ENCODE assay signal across 15 cellular contexts in genomic region chr2:36287363-36288275, GRCh38.
DNase-seq lines count a peak whose midpoint lies in the region; ATAC-seq, FAIRE-seq and TF ChIP-seq lines count a peak whose summit lies in the region.
"Had no signal": no experiment of that assay in that cellular context is flagged by ENCODE, and none has a peak within 500 bp of the region (broad histone marks: within the 10 kb centered on the region; RNA-seq: fewer than 3 reads in every experiment).

No MANE protein-coding gene starts in this region.

- TF ChIP-seq POLR2A in GM12891 (IDR thresholded peaks at IDR 0.05; ENCODE audit: low read depth, low read length): no peak

- DNase-seq in GM12891 (ENCODE audit: insufficient read length, low spot score) (no peak), non-pigmented ciliary epithelial cell (ENCODE audit: low read depth) (peak; percentile 59), neuronal stem cell (ENCODE audit: low spot score) (no peak), AML-193 (lab: John Stamatoyannopoulos, UW) (no peak)
- DNase-seq in activated naive CD4-positive, alpha-beta T cell treated with anti-CD3 and anti-CD28 coated beads, Interleukin-2, amount 50 U/mL, for 72 hours (ENCODE audit: low spot score in 2 of 2): peak in 1 of 2 donors; percentile 12
- DNase-seq: DMS79; erythroblast; naive thymus-derived CD4-positive, alpha-beta T cell; spleen; testis had no signal

- no peak overlapping the region for H2BK5ac ChIP-seq in neuronal stem cell (ENCODE audit: low read length)

- H3K27ac Mint-ChIP-seq in activated naive CD4-positive, alpha-beta T cell treated with anti-CD3 and anti-CD28 coated beads, Interleukin-2, amount 50 U/mL, for 72 hours: no peak overlapping the region
- H3K27ac Mint-ChIP-seq: naive thymus-derived CD4-positive, alpha-beta T cell had no signal

- no peak overlapping the region for H2BK12ac ChIP-seq in neuronal stem cell (ENCODE audit: low read length)

- H3K9ac ChIP-seq in neuronal stem cell (ENCODE audit: low read depth, low read length, poor library complexity): no peak overlapping the region

- H3K9me3 ChIP-seq in neuronal stem cell (replicated peaks in 1 of 2; ENCODE audit: control insufficient read depth in 2 of 2, insufficient read depth in 1 of 2, low read depth in 1 of 2, low read length in 2 of 2): no peaks in the 10 kb centered on the region
- H3K9me3 ChIP-seq: ascending aorta, testis had no signal

- no peak overlapping the region for H3K4me2 ChIP-seq in neuronal stem cell (ENCODE audit: insufficient read depth, low read length, poor library complexity, severe bottlenecking)

- H3K4ac ChIP-seq in neuronal stem cell (ENCODE audit: low read length): no peak overlapping the region

- no peaks in the 10 kb centered on the region for H3K27me3 ChIP-seq in neuronal stem cell (ENCODE audit: control insufficient read depth in 3 of 3, insufficient read depth in 3 of 3, low read depth in 1 of 3, low read length in 3 of 3)
- H3K27me3 ChIP-seq: ascending aorta, spleen, testis had no signal

- no peak overlapping the region for H3K23ac ChIP-seq in neuronal stem cell (ENCODE audit: low read depth, low read length, poor library complexity)

- H3K27ac ChIP-seq in neuronal stem cell (replicated peaks; ENCODE audit: low read length): no peak overlapping the region
- H3K27ac ChIP-seq: ascending aorta, RWPE1, spleen, testis, VCaP had no signal

- WGBS in neuronal stem cell (ENCODE audit: extremely low coverage in 2 of 2, insufficient read length in 2 of 2, insufficient replicate concordance in 1 of 2), 2 donors: no CpG with 5 or more reads among the region's 6 CpGs

- peak; percentile 76 for ATAC-seq in GM19463 (IDR thresholded peaks at IDR 0.05; ENCODE audit: unreplicated experiment)
- ATAC-seq in activated naive CD4-positive, alpha-beta T cell treated with anti-CD3 and anti-CD28 coated beads, Interleukin-2, amount 50 U/mL, for 72 hours: peak; percentile 85 to 91
- ATAC-seq in GM18520 (IDR thresholded peaks at IDR 0.05; ENCODE audit: unreplicated experiment): no peak
- ATAC-seq: naive thymus-derived CD4-positive, alpha-beta T cell had no signal

- no peak overlapping the region for H3K4me3 ChIP-seq in neuronal stem cell (ENCODE audit: low read length in 2 of 2)
- H3K4me3 ChIP-seq: ascending aorta, spleen, testis had no signal

- no peak overlapping the region for H4K8ac ChIP-seq in neuronal stem cell (ENCODE audit: low read depth, low read length)

- H2AFZ ChIP-seq in neuronal stem cell (ENCODE audit: low read length): no peak overlapping the region

- H4K91ac ChIP-seq in neuronal stem cell (ENCODE audit: low read depth, low read length, poor library complexity): no peak overlapping the region

- H3K18ac ChIP-seq in neuronal stem cell (ENCODE audit: low read length): no peak overlapping the region

- H2AK5ac ChIP-seq in neuronal stem cell (ENCODE audit: low read depth, low read length): no peak overlapping the region

- peaks cover 3 to 23% of the 10 kb centered on the region in 2 donors for H3K9me3 Mint-ChIP-seq in activated naive CD4-positive, alpha-beta T cell treated with anti-CD3 and anti-CD28 coated beads, Interleukin-2, amount 50 U/mL, for 72 hours

- H2BK15ac ChIP-seq in neuronal stem cell (ENCODE audit: low read length): no peak overlapping the region

- H3K79me1 ChIP-seq in neuronal stem cell (ENCODE audit: low read depth, low read length): no peaks in the 10 kb centered on the region

- FAIRE-seq in GM12891 (lab: Jason Lieb, UNC): peak; percentile 35

- no peaks in the 10 kb centered on the region for H3K4me1 ChIP-seq in neuronal stem cell (ENCODE audit: control insufficient read depth in 2 of 2, insufficient read depth in 1 of 2, low read depth in 1 of 2, low read length in 2 of 2)
- H3K4me1 ChIP-seq: ascending aorta, spleen, testis had no signal

- no peak overlapping the region for H3K14ac ChIP-seq in neuronal stem cell (ENCODE audit: low read length)

- H3K36me3 Mint-ChIP-seq in activated naive CD4-positive, alpha-beta T cell treated with anti-CD3 and anti-CD28 coated beads, Interleukin-2, amount 50 U/mL, for 72 hours: peaks cover 0 to 5% of the 10 kb centered on the region in 2 donors

- no peaks in the 10 kb centered on the region for H3K36me3 ChIP-seq in neuronal stem cell (replicated peaks in 1 of 2; ENCODE audit: control insufficient read depth in 2 of 2, insufficient read depth in 2 of 2, low read length in 2 of 2)
- H3K36me3 ChIP-seq: ascending aorta, spleen had no signal

- H2BK120ac ChIP-seq in neuronal stem cell (ENCODE audit: low read depth, low read length): no peak overlapping the region

TF ChIP-seq in GM12891, 5 proteins besides CTCF, POLR2A, EP300 and RAD21:
- no peak for TF ChIP-seq POU2F2 (IDR thresholded peaks at IDR 0.05; ENCODE audit: low read depth, low read length)
- no peak for TF ChIP-seq PAX5 (IDR thresholded peaks at IDR 0.05; ENCODE audit: insufficient read depth, low read length, severe bottlenecking)
- no peak for TF ChIP-seq SPI1 (IDR thresholded peaks at IDR 0.05; ENCODE audit: low read depth, low read length)
- no peak for TF ChIP-seq POLR2AphosphoS5 (IDR thresholded peaks at IDR 0.05; ENCODE audit: low read depth, low read length)
- no peak for TF ChIP-seq TAF1 (IDR thresholded peaks at IDR 0.05; ENCODE audit: low read depth, low read length)
